In the genomic region with DNA sequence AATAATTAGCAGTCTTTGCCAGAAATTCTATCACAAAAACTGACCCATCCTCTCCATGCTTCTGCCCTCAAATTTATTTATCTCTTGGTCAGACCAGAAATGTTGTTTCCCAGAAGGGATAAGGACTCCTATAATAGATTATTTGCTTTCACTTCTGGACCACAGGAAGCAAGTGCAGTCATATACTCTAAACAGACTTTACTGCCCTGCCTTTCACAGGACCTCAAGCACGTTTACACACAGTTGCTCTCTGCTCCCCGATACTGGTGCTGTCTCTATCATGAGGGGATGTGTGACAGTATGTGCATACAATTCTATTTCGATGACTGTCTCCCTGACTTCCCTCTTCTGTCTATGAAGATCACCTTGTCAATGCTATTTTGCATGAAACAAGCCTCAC, we compare ENCODE assay signal across 1 cellular context.
TF ChIP-seq lines count a peak whose summit lies in the region.

No MANE protein-coding gene starts in this region.

TF ChIP-seq in HepG2, 621 proteins besides CTCF, POLR2A, EP300 and RAD21:
- TF ChIP-seq FOXA1 (IDR thresholded peaks at IDR 0.05) (no peak), FOXA1 (CRISPR knock-in tag; IDR thresholded peaks at IDR 0.05) (0 out of 2 replicates have a peak, but pooled peaks have one; percentile 22), FOXA3 (CRISPR knock-in tag; IDR thresholded peaks at IDR 0.05) (peak; percentile 33; the same call in 1 of the 2 replicates), ERF (CRISPR knock-in tag; IDR thresholded peaks at IDR 0.05) (0 out of 2 replicates have a peak, but pooled peaks have one; percentile 18), NCOA5 (CRISPR knock-in tag; IDR thresholded peaks at IDR 0.05) (no peak), POGZ (CRISPR knock-in tag; IDR thresholded peaks at IDR 0.05) (peak; percentile 17; the same call in 1 of the 2 replicates), ZNF292 (CRISPR knock-in tag; IDR thresholded peaks at IDR 0.05; ENCODE audit: borderline replicate concordance, low read depth) (peak; percentile 35; the same call in 1 of the 2 replicates), ELF3 (CRISPR knock-in tag; IDR thresholded peaks at IDR 0.05) (0 out of 2 replicates have a peak, but pooled peaks have one; percentile 12), ETV5 (CRISPR knock-in tag; IDR thresholded peaks at IDR 0.05; ENCODE audit: borderline replicate concordance) (peak; percentile 35; the same call in 1 of the 2 replicates), MIXL1 (CRISPR knock-in tag; IDR thresholded peaks at IDR 0.05) (peak; percentile 28; the same call in 1 of the 2 replicates), GATAD2A (CRISPR knock-in tag; IDR thresholded peaks at IDR 0.05) (0 out of 2 replicates have a peak, but pooled peaks have one; percentile 17), MED1 (CRISPR knock-in tag; IDR thresholded peaks at IDR 0.05) (peak; percentile 58)
- TF ChIP-seq, protein P1, sequence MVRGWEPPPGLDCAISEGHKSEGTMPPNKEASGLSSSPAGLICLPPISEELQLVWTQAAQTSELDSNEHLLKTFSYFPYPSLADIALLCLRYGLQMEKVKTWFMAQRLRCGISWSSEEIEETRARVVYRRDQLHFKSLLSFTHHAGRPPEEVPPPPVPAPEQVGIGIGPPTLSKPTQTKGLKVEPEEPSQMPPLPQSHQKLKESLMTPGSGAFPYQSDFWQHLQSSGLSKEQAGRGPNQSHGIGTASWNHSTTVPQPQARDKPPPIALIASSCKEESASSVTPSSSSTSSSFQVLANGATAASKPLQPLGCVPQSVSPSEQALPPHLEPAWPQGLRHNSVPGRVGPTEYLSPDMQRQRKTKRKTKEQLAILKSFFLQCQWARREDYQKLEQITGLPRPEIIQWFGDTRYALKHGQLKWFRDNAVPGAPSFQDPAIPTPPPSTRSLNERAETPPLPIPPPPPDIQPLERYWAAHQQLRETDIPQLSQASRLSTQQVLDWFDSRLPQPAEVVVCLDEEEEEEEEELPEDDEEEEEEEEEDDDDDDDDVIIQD (CRISPR knock-in tag; IDR thresholded peaks at IDR 0.05; ENCODE audit: low read depth) = peak; percentile 92
- TF ChIP-seq, protein P2, sequence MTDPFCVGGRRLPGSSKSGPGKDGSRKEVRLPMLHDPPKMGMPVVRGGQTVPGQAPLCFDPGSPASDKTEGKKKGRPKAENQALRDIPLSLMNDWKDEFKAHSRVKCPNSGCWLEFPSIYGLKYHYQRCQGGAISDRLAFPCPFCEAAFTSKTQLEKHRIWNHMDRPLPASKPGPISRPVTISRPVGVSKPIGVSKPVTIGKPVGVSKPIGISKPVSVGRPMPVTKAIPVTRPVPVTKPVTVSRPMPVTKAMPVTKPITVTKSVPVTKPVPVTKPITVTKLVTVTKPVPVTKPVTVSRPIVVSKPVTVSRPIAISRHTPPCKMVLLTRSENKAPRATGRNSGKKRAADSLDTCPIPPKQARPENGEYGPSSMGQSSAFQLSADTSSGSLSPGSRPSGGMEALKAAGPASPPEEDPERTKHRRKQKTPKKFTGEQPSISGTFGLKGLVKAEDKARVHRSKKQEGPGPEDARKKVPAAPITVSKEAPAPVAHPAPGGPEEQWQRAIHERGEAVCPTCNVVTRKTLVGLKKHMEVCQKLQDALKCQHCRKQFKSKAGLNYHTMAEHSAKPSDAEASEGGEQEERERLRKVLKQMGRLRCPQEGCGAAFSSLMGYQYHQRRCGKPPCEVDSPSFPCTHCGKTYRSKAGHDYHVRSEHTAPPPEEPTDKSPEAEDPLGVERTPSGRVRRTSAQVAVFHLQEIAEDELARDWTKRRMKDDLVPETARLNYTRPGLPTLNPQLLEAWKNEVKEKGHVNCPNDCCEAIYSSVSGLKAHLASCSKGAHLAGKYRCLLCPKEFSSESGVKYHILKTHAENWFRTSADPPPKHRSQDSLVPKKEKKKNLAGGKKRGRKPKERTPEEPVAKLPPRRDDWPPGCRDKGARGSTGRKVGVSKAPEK (CRISPR knock-in tag; IDR thresholded peaks at IDR 0.05; ENCODE audit: borderline replicate concordance) = no peak
- TF ChIP-seq, protein P3, sequence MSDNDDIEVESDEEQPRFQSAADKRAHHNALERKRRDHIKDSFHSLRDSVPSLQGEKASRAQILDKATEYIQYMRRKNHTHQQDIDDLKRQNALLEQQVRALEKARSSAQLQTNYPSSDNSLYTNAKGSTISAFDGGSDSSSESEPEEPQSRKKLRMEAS (IDR thresholded peaks at IDR 0.05) = 0 out of 2 replicates have a peak, but pooled peaks have one; percentile 43
- TF ChIP-seq, protein P4, sequence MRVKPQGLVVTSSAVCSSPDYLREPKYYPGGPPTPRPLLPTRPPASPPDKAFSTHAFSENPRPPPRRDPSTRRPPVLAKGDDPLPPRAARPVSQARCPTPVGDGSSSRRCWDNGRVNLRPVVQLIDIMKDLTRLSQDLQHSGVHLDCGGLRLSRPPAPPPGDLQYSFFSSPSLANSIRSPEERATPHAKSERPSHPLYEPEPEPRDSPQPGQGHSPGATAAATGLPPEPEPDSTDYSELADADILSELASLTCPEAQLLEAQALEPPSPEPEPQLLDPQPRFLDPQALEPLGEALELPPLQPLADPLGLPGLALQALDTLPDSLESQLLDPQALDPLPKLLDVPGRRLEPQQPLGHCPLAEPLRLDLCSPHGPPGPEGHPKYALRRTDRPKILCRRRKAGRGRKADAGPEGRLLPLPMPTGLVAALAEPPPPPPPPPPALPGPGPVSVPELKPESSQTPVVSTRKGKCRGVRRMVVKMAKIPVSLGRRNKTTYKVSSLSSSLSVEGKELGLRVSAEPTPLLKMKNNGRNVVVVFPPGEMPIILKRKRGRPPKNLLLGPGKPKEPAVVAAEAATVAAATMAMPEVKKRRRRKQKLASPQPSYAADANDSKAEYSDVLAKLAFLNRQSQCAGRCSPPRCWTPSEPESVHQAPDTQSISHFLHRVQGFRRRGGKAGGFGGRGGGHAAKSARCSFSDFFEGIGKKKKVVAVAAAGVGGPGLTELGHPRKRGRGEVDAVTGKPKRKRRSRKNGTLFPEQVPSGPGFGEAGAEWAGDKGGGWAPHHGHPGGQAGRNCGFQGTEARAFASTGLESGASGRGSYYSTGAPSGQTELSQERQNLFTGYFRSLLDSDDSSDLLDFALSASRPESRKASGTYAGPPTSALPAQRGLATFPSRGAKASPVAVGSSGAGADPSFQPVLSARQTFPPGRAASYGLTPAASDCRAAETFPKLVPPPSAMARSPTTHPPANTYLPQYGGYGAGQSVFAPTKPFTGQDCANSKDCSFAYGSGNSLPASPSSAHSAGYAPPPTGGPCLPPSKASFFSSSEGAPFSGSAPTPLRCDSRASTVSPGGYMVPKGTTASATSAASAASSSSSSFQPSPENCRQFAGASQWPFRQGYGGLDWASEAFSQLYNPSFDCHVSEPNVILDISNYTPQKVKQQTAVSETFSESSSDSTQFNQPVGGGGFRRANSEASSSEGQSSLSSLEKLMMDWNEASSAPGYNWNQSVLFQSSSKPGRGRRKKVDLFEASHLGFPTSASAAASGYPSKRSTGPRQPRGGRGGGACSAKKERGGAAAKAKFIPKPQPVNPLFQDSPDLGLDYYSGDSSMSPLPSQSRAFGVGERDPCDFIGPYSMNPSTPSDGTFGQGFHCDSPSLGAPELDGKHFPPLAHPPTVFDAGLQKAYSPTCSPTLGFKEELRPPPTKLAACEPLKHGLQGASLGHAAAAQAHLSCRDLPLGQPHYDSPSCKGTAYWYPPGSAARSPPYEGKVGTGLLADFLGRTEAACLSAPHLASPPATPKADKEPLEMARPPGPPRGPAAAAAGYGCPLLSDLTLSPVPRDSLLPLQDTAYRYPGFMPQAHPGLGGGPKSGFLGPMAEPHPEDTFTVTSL (CRISPR knock-in tag; IDR thresholded peaks at IDR 0.05; ENCODE audit: borderline replicate concordance) = peak; percentile 25; the same call in 1 of the 2 replicates
- TF ChIP-seq, protein P5, sequence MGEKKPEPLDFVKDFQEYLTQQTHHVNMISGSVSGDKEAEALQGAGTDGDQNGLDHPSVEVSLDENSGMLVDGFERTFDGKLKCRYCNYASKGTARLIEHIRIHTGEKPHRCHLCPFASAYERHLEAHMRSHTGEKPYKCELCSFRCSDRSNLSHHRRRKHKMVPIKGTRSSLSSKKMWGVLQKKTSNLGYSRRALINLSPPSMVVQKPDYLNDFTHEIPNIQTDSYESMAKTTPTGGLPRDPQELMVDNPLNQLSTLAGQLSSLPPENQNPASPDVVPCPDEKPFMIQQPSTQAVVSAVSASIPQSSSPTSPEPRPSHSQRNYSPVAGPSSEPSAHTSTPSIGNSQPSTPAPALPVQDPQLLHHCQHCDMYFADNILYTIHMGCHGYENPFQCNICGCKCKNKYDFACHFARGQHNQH (CRISPR knock-in tag; IDR thresholded peaks at IDR 0.05) = no peak
- TF ChIP-seq, protein P6, sequence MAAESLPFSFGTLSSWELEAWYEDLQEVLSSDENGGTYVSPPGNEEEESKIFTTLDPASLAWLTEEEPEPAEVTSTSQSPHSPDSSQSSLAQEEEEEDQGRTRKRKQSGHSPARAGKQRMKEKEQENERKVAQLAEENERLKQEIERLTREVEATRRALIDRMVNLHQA (CRISPR knock-in tag; IDR thresholded peaks at IDR 0.05) = no peak
- TF ChIP-seq, protein P7, sequence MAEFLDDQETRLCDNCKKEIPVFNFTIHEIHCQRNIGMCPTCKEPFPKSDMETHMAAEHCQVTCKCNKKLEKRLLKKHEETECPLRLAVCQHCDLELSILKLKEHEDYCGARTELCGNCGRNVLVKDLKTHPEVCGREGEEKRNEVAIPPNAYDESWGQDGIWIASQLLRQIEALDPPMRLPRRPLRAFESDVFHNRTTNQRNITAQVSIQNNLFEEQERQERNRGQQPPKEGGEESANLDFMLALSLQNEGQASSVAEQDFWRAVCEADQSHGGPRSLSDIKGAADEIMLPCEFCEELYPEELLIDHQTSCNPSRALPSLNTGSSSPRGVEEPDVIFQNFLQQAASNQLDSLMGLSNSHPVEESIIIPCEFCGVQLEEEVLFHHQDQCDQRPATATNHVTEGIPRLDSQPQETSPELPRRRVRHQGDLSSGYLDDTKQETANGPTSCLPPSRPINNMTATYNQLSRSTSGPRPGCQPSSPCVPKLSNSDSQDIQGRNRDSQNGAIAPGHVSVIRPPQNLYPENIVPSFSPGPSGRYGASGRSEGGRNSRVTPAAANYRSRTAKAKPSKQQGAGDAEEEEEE (CRISPR knock-in tag; IDR thresholded peaks at IDR 0.05; ENCODE audit: borderline replicate concordance) = no peak
- TF ChIP-seq, protein P8, sequence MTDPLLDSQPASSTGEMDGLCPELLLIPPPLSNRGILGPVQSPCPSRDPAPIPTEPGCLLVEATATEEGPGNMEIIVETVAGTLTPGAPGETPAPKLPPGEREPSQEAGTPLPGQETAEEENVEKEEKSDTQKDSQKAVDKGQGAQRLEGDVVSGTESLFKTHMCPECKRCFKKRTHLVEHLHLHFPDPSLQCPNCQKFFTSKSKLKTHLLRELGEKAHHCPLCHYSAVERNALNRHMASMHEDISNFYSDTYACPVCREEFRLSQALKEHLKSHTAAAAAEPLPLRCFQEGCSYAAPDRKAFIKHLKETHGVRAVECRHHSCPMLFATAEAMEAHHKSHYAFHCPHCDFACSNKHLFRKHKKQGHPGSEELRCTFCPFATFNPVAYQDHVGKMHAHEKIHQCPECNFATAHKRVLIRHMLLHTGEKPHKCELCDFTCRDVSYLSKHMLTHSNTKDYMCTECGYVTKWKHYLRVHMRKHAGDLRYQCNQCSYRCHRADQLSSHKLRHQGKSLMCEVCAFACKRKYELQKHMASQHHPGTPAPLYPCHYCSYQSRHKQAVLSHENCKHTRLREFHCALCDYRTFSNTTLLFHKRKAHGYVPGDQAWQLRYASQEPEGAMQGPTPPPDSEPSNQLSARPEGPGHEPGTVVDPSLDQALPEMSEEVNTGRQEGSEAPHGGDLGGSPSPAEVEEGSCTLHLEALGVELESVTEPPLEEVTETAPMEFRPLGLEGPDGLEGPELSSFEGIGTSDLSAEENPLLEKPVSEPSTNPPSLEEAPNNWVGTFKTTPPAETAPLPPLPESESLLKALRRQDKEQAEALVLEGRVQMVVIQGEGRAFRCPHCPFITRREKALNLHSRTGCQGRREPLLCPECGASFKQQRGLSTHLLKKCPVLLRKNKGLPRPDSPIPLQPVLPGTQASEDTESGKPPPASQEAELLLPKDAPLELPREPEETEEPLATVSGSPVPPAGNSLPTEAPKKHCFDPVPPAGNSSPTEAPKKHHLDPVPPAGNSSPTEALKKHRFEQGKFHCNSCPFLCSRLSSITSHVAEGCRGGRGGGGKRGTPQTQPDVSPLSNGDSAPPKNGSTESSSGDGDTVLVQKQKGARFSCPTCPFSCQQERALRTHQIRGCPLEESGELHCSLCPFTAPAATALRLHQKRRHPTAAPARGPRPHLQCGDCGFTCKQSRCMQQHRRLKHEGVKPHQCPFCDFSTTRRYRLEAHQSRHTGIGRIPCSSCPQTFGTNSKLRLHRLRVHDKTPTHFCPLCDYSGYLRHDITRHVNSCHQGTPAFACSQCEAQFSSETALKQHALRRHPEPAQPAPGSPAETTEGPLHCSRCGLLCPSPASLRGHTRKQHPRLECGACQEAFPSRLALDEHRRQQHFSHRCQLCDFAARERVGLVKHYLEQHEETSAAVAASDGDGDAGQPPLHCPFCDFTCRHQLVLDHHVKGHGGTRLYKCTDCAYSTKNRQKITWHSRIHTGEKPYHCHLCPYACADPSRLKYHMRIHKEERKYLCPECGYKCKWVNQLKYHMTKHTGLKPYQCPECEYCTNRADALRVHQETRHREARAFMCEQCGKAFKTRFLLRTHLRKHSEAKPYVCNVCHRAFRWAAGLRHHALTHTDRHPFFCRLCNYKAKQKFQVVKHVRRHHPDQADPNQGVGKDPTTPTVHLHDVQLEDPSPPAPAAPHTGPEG (CRISPR knock-in tag; IDR thresholded peaks at IDR 0.05) = no peak
